In the genomic region with DNA sequence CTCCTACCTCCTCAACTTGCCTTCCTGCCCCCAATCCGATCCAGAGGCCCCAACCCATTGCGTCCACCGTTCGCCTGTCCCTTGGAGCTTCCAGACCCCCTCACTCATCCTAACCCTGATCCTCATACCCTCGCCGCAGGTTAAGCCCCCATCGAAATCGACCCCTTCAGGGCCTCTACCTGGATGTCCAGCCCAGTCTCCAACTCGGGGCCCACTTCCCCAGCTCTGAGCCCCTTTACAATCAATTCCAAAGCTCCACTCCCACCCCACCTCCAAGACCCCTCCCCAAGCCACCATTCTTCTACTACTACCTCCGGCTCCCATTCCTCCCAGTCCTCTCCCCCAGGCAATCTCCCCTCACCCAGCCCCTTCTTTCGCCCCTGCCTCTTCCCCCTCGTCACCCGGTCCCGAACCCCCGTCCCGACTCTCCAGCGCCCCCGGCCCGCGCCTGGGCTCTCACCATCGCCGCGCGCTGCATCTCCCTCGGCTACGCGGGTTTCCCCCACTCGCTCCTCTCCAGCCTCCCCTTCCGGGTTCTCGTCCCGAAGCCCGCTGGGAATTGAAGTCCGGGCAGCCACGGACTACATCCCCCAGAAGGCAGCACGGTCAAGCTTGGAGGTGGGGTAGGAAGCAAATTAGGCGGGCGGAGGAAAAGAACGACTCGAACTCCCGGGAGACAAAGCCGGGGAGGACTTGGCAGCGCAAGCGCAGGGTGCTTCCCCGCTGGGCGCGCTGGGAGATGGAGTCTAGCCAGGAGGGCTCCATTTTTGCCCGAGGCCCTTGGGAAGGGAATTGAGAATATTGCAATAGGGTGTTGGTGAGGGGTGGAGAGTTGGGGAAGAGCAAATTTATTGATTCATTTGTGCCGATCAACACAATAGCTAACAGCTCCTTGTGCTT, we compare ENCODE assay signal across 1 cellular context.
TF ChIP-seq lines count a peak whose summit lies in the region.

A gene with protein sequence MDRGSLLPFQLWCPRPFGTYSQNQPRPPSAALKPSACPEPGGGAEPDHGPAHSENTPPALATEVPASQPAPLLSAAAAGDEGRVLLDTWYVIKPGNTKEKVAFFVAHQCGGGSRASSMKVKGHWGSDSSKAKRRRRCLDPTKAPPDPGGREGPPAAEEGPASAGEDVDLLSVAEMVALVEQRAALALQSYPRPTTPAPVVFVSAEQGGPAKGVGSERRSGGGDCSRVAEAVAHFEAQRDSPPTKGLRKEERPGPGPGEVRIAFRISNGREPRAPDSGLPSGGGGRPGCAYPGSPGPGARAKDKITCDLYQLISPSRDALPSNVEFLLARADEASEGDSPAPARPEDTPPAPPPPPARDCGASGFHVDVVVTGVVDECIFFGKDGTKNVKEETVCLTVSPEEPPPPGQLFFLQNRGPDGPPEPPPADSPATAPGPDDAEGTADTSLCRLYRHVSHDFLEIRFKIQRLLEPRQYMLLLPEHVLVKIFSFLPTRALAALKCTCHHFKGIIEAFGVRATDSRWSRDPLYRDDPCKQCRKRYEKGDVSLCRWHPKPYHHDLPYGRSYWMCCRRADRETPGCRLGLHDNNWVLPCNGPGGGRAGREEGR (minus strand): TSS at position 508 of the 900 bp plus-strand sequence. CDS start 17,401 bp downstream, outside the sequence.

TF ChIP-seq in HepG2, 621 proteins besides CTCF, POLR2A, EP300 and RAD21 (continued from another document and continues in another):
- no peak for TF ChIP-seq NFE2 (CRISPR knock-in tag; IDR thresholded peaks at IDR 0.05)
- TF ChIP-seq, protein P1, sequence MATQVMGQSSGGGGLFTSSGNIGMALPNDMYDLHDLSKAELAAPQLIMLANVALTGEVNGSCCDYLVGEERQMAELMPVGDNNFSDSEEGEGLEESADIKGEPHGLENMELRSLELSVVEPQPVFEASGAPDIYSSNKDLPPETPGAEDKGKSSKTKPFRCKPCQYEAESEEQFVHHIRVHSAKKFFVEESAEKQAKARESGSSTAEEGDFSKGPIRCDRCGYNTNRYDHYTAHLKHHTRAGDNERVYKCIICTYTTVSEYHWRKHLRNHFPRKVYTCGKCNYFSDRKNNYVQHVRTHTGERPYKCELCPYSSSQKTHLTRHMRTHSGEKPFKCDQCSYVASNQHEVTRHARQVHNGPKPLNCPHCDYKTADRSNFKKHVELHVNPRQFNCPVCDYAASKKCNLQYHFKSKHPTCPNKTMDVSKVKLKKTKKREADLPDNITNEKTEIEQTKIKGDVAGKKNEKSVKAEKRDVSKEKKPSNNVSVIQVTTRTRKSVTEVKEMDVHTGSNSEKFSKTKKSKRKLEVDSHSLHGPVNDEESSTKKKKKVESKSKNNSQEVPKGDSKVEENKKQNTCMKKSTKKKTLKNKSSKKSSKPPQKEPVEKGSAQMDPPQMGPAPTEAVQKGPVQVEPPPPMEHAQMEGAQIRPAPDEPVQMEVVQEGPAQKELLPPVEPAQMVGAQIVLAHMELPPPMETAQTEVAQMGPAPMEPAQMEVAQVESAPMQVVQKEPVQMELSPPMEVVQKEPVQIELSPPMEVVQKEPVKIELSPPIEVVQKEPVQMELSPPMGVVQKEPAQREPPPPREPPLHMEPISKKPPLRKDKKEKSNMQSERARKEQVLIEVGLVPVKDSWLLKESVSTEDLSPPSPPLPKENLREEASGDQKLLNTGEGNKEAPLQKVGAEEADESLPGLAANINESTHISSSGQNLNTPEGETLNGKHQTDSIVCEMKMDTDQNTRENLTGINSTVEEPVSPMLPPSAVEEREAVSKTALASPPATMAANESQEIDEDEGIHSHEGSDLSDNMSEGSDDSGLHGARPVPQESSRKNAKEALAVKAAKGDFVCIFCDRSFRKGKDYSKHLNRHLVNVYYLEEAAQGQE (IDR thresholded peaks at IDR 0.05; ENCODE audit: borderline replicate concordance in 1 of 2, low read depth in 1 of 2, low read length in 2 of 2) = no peak
- no peak for TF ChIP-seq E2F5 (CRISPR knock-in tag; conservative IDR thresholded peaks at IDR 0.05)
- TF ChIP-seq ZFP82 (CRISPR knock-in tag; IDR thresholded peaks at IDR 0.05; ENCODE audit: borderline replicate concordance) = no peak
- no peak for TF ChIP-seq ZNF205 (CRISPR knock-in tag; IDR thresholded peaks at IDR 0.05)
- TF ChIP-seq RAD51 (IDR thresholded peaks at IDR 0.05; ENCODE audit: borderline replicate concordance) = no peak
- peak; percentile 75 for TF ChIP-seq POLR2AphosphoS5 (IDR thresholded peaks at IDR 0.05; ENCODE audit: low read depth, low read length)
- TF ChIP-seq FOSL2 (CRISPR knock-in tag; IDR thresholded peaks at IDR 0.05) = peak; percentile 35
- TF ChIP-seq KLF12 (CRISPR knock-in tag; IDR thresholded peaks at IDR 0.05; ENCODE audit: borderline replicate concordance) = no peak
- peak; percentile 30; the same call in 1 of the 2 replicates for TF ChIP-seq ZBTB14 (CRISPR knock-in tag; IDR thresholded peaks at IDR 0.05)
- peak; percentile 70; the same call in 1 of the 2 replicates for TF ChIP-seq PHF21A (CRISPR knock-in tag; IDR thresholded peaks at IDR 0.05)
- TF ChIP-seq JDP2 (CRISPR knock-in tag; IDR thresholded peaks at IDR 0.05; ENCODE audit: borderline replicate concordance) = no peak
- TF ChIP-seq ATF7 (IDR thresholded peaks at IDR 0.05) = no peak
- TF ChIP-seq ATF7 (CRISPR knock-in tag; IDR thresholded peaks at IDR 0.05) = 0 out of 2 replicates have a peak, but pooled peaks have one; percentile 34
- no peak for TF ChIP-seq GZF1 (CRISPR knock-in tag; IDR thresholded peaks at IDR 0.05)
- no peak for TF ChIP-seq ZNF720 (CRISPR knock-in tag; IDR thresholded peaks at IDR 0.05)
- peak; percentile 94 for TF ChIP-seq GABPB1 (CRISPR knock-in tag; IDR thresholded peaks at IDR 0.05)
- no peak for TF ChIP-seq HDAC2 (CRISPR knock-in tag; IDR thresholded peaks at IDR 0.05)
- TF ChIP-seq ATRX (CRISPR knock-in tag; IDR thresholded peaks at IDR 0.05; ENCODE audit: borderline replicate concordance) = no peak
- no peak for TF ChIP-seq ZNF3 (CRISPR knock-in tag; IDR thresholded peaks at IDR 0.05)
- no peak for TF ChIP-seq NAIF1 (CRISPR knock-in tag; IDR thresholded peaks at IDR 0.05; ENCODE audit: borderline replicate concordance)
- TF ChIP-seq ZNF616 (CRISPR knock-in tag; IDR thresholded peaks at IDR 0.05; ENCODE audit: low read depth) = no peak
- TF ChIP-seq SP4 (CRISPR knock-in tag; IDR thresholded peaks at IDR 0.05) = peak; percentile 41
- no peak for TF ChIP-seq E2F2 (CRISPR knock-in tag; IDR thresholded peaks at IDR 0.05; ENCODE audit: borderline replicate concordance)
- no peak for TF ChIP-seq ZNF740 (CRISPR knock-in tag; IDR thresholded peaks at IDR 0.05)
- peak; percentile 55; the same call in 1 of the 2 replicates for TF ChIP-seq ZNF770 (CRISPR knock-in tag; IDR thresholded peaks at IDR 0.05)
- TF ChIP-seq, protein P2, sequence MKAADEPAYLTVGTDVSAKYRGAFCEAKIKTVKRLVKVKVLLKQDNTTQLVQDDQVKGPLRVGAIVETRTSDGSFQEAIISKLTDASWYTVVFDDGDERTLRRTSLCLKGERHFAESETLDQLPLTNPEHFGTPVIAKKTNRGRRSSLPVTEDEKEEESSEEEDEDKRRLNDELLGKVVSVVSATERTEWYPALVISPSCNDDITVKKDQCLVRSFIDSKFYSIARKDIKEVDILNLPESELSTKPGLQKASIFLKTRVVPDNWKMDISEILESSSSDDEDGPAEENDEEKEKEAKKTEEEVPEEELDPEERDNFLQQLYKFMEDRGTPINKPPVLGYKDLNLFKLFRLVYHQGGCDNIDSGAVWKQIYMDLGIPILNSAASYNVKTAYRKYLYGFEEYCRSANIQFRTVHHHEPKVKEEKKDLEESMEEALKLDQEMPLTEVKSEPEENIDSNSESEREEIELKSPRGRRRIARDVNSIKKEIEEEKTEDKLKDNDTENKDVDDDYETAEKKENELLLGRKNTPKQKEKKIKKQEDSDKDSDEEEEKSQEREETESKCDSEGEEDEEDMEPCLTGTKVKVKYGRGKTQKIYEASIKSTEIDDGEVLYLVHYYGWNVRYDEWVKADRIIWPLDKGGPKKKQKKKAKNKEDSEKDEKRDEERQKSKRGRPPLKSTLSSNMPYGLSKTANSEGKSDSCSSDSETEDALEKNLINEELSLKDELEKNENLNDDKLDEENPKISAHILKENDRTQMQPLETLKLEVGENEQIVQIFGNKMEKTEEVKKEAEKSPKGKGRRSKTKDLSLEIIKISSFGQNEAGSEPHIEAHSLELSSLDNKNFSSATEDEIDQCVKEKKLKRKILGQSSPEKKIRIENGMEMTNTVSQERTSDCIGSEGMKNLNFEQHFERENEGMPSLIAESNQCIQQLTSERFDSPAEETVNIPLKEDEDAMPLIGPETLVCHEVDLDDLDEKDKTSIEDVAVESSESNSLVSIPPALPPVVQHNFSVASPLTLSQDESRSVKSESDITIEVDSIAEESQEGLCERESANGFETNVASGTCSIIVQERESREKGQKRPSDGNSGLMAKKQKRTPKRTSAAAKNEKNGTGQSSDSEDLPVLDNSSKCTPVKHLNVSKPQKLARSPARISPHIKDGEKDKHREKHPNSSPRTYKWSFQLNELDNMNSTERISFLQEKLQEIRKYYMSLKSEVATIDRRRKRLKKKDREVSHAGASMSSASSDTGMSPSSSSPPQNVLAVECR (CRISPR knock-in tag; IDR thresholded peaks at IDR 0.05; ENCODE audit: borderline replicate concordance) = peak; percentile 91; the same call in 1 of the 2 replicates
- peak; percentile 58; the same call in 1 of the 2 replicates for TF ChIP-seq MTA1 (CRISPR knock-in tag; IDR thresholded peaks at IDR 0.05; ENCODE audit: borderline replicate concordance)
- TF ChIP-seq ZNF737 (CRISPR knock-in tag; IDR thresholded peaks at IDR 0.05; ENCODE audit: borderline replicate concordance) = no peak
- no peak for TF ChIP-seq DNMT1 (CRISPR knock-in tag; IDR thresholded peaks at IDR 0.05)
- TF ChIP-seq TCF7L2 (IDR thresholded peaks at IDR 0.05; ENCODE audit: low read depth, low read length) = no peak
- TF ChIP-seq FOXO4 (CRISPR knock-in tag; conservative IDR thresholded peaks at IDR 0.05) = 0 out of 2 replicates have a peak, but pooled peaks have one; percentile 82
- peak; percentile 68 for TF ChIP-seq PATZ1 (CRISPR knock-in tag; IDR thresholded peaks at IDR 0.05)
- TF ChIP-seq FIP1L1 (IDR thresholded peaks at IDR 0.05; ENCODE audit: borderline replicate concordance, insufficient read depth, low read depth, low read length) = no peak
